Comparison of ENCODE assay signal across 8 cellular contexts in genomic region chr12:2877959-2878732, GRCh38. TPM values are rescaled to one million over a fixed set of nuclear protein-coding genes. Genes with fewer than 3 reads are reported as not detected.
A peak's percentile ranks its signal among the peaks of the same experiment; 100 is the strongest.
DNase-seq lines count a peak whose midpoint lies in the region; ATAC-seq, FAIRE-seq and TF ChIP-seq lines count a peak whose summit lies in the region.

No MANE protein-coding gene starts in this region.

- no TSS peak for BruUV-seq in K562 (replicated peaks; lab: Mats Ljungman, UMichigan)

- H3K79me2 ChIP-seq in K562 (ENCODE audit: control insufficient read depth, insufficient read depth, low read length): peaks cover 60% of the 10 kb centered on the region

- in situ Hi-C loops in K562 (cut with MboI) (loop anchor here (10.0 kb wide), 1 partner anchor 157 kb away; no protein-coding TSS in a partner anchor), G401 (cut with HindIII; ENCODE audit: low sequenced_read_pairs) (no loop called here)

- POLR2A ChIA-PET in K562 (lab: Yijun Ruan, JAX): interaction anchor here (0.7 to 1.1 kb wide), 3 partner anchors 13 to 95 kb away, joined by 3 to 6 read pairs (median 4); partner anchors contain the start of gene TULP3

- CTCF ChIA-PET in activated naive CD4-positive, alpha-beta T cell treated with anti-CD3 and anti-CD28 coated beads, Interleukin-2, amount 10 ng/mL, durations not matched to agents 7 days and 5 days (lab: Charles Lee): interaction anchor here (1.0 to 1.1 kb wide), 2 partner anchors 24 to 66 kb away, joined by 3 to 4 read pairs; partner anchors contain the start of gene ITFG2
- CTCF ChIA-PET in K562 (lab: Yijun Ruan, JAX; ENCODE audit: low intra/inter-chr PET ratio): no interaction called here

- DNase-seq in activated naive CD4-positive, alpha-beta T cell treated with anti-CD3 and anti-CD28 coated beads, Interleukin-2, amount 10 ng/mL, durations not matched to agents 7 days and 5 days: no peak
- DNase-seq in activated naive CD4-positive, alpha-beta T cell (lab: John Stamatoyannopoulos, UW): no peak
- DNase-seq in NCI-H69 (lab: John Stamatoyannopoulos, UW) (peak; percentile 79), K562 (ENCODE audit: extremely low read depth in 1 of 4, low spot score in 3 of 4) (peak in 1 of 4 experiments; percentile 44), kidney tubule cell (ENCODE audit: low spot score) (peak; percentile 49), stomach (no peak), G401 (ENCODE audit: low spot score) (no peak)
- no peak for DNase-seq in stimulated activated CD4-positive, alpha-beta T cell treated with anti-CD3 and anti-CD28 coated beads, Interleukin-1b, Interleukin-23, amount 100 ng/mL, for 48 hours

- WGBS in K562 (ENCODE audit: insufficient coverage, low coverage, missing lambda C conversion rate): 5% methylated on average over 13 of the region's 16 CpGs
- WGBS in stomach, 5 donors: 20 to 31% (median 27%) methylated on average over 12 to 16 of the region's 16 CpGs

- H3K36me3 ChIP-seq in K562 (ENCODE audit: control insufficient read depth, insufficient read depth, low read length): peaks cover 14% of the 10 kb centered on the region; the same call in 1 of the 3 replicates
- peaks cover 0 to 5% (median 0%) of the 10 kb centered on the region in 4 donors for H3K36me3 ChIP-seq in stomach

- no peaks in the 10 kb centered on the region for H3K9me1 ChIP-seq in K562 (ENCODE audit: control insufficient read depth, insufficient read depth, low read length)

- intact Hi-C loops in K562 (cut with micrococcal nuclease) (no loop called here), stomach (cut with DNase I; ENCODE audit: low total_unique reads) (no loop called here)

- peak overlapping the region; percentile 92 for H3K4me3 ChIP-seq in K562
- peak overlapping the region; percentile 83 to 99 (median 95) for H3K4me3 ChIP-seq in stomach

- peaks cover 48% of the 10 kb centered on the region for H3K36me3 Mint-ChIP-seq in activated naive CD4-positive, alpha-beta T cell treated with anti-CD3 and anti-CD28 coated beads, Interleukin-2, amount 10 ng/mL, durations not matched to agents 7 days and 5 days

- no peaks in the 10 kb centered on the region for H3K27me3 Mint-ChIP-seq in activated naive CD4-positive, alpha-beta T cell treated with anti-CD3 and anti-CD28 coated beads, Interleukin-2, amount 10 ng/mL, durations not matched to agents 7 days and 5 days

- H3K9me3 ChIP-seq in K562 (replicated peaks; ENCODE audit: control insufficient read depth, insufficient read depth, low read depth, low read length) (no peaks in the 10 kb centered on the region), stomach (no peaks in the 10 kb centered on the region)

- no peak for TF ChIP-seq CTCF in K562 (IDR thresholded peaks at IDR 0.05 in 2 of 3, conservative IDR thresholded peaks at IDR 0.05 in 1 of 3; ENCODE audit: insufficient read depth in 2 of 3, low read depth in 1 of 3, low read length in 3 of 3)
- TF ChIP-seq CTCF in stomach (IDR thresholded peaks at IDR 0.05): no peak

- H3K27me3 ChIP-seq in K562 (ENCODE audit: control insufficient read depth in 2 of 2, insufficient read depth in 2 of 2, low read length in 2 of 2): no peaks in the 10 kb centered on the region
- no peaks in the 10 kb centered on the region for H3K27me3 ChIP-seq in stomach

- peak overlapping the region; percentile 83 to 99 for H3K9ac ChIP-seq in K562 (ENCODE audit: insufficient read depth in 1 of 2, low read depth in 2 of 2, low read length in 2 of 2)

- H3K4me1 Mint-ChIP-seq in activated naive CD4-positive, alpha-beta T cell treated with anti-CD3 and anti-CD28 coated beads, Interleukin-2, amount 10 ng/mL, durations not matched to agents 7 days and 5 days: peaks cover 68% of the 10 kb centered on the region

- peak overlapping the region; percentile 99 for H3K27ac Mint-ChIP-seq in activated naive CD4-positive, alpha-beta T cell treated with anti-CD3 and anti-CD28 coated beads, Interleukin-2, amount 10 ng/mL, durations not matched to agents 7 days and 5 days

- H3K4me2 ChIP-seq in K562 (ENCODE audit: insufficient read depth, low read length): peak overlapping the region; percentile 83

- H2AFZ ChIP-seq in K562 (ENCODE audit: low read depth, low read length): peak overlapping the region; percentile 52

- no peak for TF ChIP-seq POLR2A in K562 (conservative IDR thresholded peaks at IDR 0.05)
- no peak for TF ChIP-seq POLR2A in stomach (IDR thresholded peaks at IDR 0.05)

- peak overlapping the region; percentile 85 for H3K27ac ChIP-seq in K562 (ENCODE audit: extremely low read depth, low read depth, low read length)
- H3K27ac ChIP-seq in stomach: peak overlapping the region; percentile 94 to 98 (median 97)

- no peak for TF ChIP-seq EP300 in K562 (IDR thresholded peaks at IDR 0.05; ENCODE audit: low read length)
- TF ChIP-seq EP300 in stomach (IDR thresholded peaks at IDR 0.05): no peak

- H3K4me3 Mint-ChIP-seq in activated naive CD4-positive, alpha-beta T cell treated with anti-CD3 and anti-CD28 coated beads, Interleukin-2, amount 10 ng/mL, durations not matched to agents 7 days and 5 days: peak overlapping the region; percentile 82

- peak; percentile 56 for ATAC-seq in K562

- no peak for FAIRE-seq in K562 (lab: Jason Lieb, UNC)

- H3K9me3 Mint-ChIP-seq in activated naive CD4-positive, alpha-beta T cell treated with anti-CD3 and anti-CD28 coated beads, Interleukin-2, amount 10 ng/mL, durations not matched to agents 7 days and 5 days: no peaks in the 10 kb centered on the region

- peaks cover 7 to 12% of the 10 kb centered on the region in 2 experiments; a peak in 4 of 5 replicates for H3K4me1 ChIP-seq in K562 (replicated peaks in 1 of 2; ENCODE audit: control insufficient read depth in 2 of 2, insufficient read depth in 2 of 2, low read length in 2 of 2)
- H3K4me1 ChIP-seq in stomach: peaks cover 16 to 35% (median 26%) of the 10 kb centered on the region in 4 donors

- H4K20me1 ChIP-seq in K562 (replicated peaks; ENCODE audit: control insufficient read depth, insufficient read depth, low read length): no peaks in the 10 kb centered on the region

- TF ChIP-seq RAD21 in K562 (CRISPR knock-in tag; conservative IDR thresholded peaks at IDR 0.05 in 1 of 2, IDR thresholded peaks at IDR 0.05 in 1 of 2): no peak

RNA-seq across cellular contexts. Expression of gene RHNO1, which starts 1.1 kb away (rescaled TPM):
- total RNA-seq in K562 (2011; cell fraction: chromatin; rRNA removed; ENCODE audit: low replicate concordance): 10.8 and 16.2 TPM in 2 replicates
- total RNA-seq in K562 (2011; cell fraction: nucleolus; rRNA removed): 9.8 and 11.3 TPM in 2 replicates
- total RNA-seq in K562 (2011; cell fraction: nucleoplasm; rRNA removed): 12.3 and 16.2 TPM in 2 replicates
- total RNA-seq in K562 (2014; rRNA removed): 27.0 and 28.2 TPM in 2 replicates
- total RNA-seq in K562 (2014; rRNA removed; fragmentation: Illumina TruSeq; extraction: Trizol): 28.8 and 33.4 TPM in 2 replicates
- total RNA-seq in K562 (2015; rRNA removed; fragmentation: Illumina TruSeq; extraction: Trizol): 29.1 and 29.6 TPM in 2 replicates
- total RNA-seq in K562 (2021): 21.8 and 25.2 TPM in 2 replicates
- 53.9 and 62.7 TPM in 2 replicates for polyA plus RNA-seq in K562 (2011; rRNA removed)
- polyA plus RNA-seq in K562 (2011; cell fraction: cytosol; rRNA removed): 42.3 and 46.3 TPM in 2 replicates
- 12.5 and 14.1 TPM in 2 replicates for polyA plus RNA-seq in K562 (2011; cell fraction: nucleus; rRNA removed)
- 21.0 and 31.4 TPM in 2 replicates for polyA plus RNA-seq in K562 (2012)
- polyA plus RNA-seq in K562 (2014; fragmentation: Illumina TruSeq; extraction: Trizol): 40.3 and 45.4 TPM in 2 replicates
- polyA plus RNA-seq in K562 (2014; fragmentation: Nextera tagmentation; extraction: Ambion mirVana): 10 to 100 TPM; 20.8 to 30.7 TPM
- polyA plus RNA-seq in K562 (2014; rRNA removed): 27.3 and 29.5 TPM in 2 replicates
- polyA minus RNA-seq in K562 (2011; rRNA and poly(A)+ RNA removed): 19.8 and 25.2 TPM in 2 replicates
- 19.8 and 21.4 TPM in 2 replicates for polyA minus RNA-seq in K562 (2011; cell fraction: cytosol; rRNA and poly(A)+ RNA removed)
- polyA minus RNA-seq in K562 (2011; cell fraction: nucleus; rRNA and poly(A)+ RNA removed): 3.6 and 6.2 TPM in 2 replicates
- 10 to 100 TPM in 2 of 5 donors, 1 to 10 TPM in 2, not detected in 1; 7.0 to 92.0 (median 14.1) TPM for total RNA-seq in stomach
- polyA plus RNA-seq in stomach: 10 to 100 TPM; 12.7 to 18.4 (median 14.7) TPM
- 51.8 and 73.4 TPM in 2 replicates for total RNA-seq in G401 (2014; rRNA removed; shearing (Covaris generic))

RNA-seq across cellular contexts. Expression of gene FOXM1, which starts 1.2 kb away (rescaled TPM):
- total RNA-seq in K562 (2011; cell fraction: chromatin; rRNA removed; ENCODE audit: low replicate concordance): 74.0 and 78.2 TPM in 2 replicates
- total RNA-seq in K562 (2011; cell fraction: nucleolus; rRNA removed): 35.1 and 39.2 TPM in 2 replicates
- total RNA-seq in K562 (2011; cell fraction: nucleoplasm; rRNA removed): 40.6 and 51.8 TPM in 2 replicates
- total RNA-seq in K562 (2014; rRNA removed) (16.8 and 21.5 TPM in 2 replicates), K562 (2014; rRNA removed; fragmentation: Illumina TruSeq; extraction: Trizol) (15.7 and 17.2 TPM in 2 replicates), K562 (2015; rRNA removed; fragmentation: Illumina TruSeq; extraction: Trizol) (18.1 and 18.6 TPM in 2 replicates), K562 (2021) (34.2 and 42.8 TPM in 2 replicates), stomach (10 to 100 TPM in 2 of 5 donors, 1 to 10 TPM in 2, not detected in 1; 3.5 to 23.2 (median 7.1) TPM)
- polyA plus RNA-seq in K562 (2011; rRNA removed) (10.5 and 14.1 TPM in 2 replicates), K562 (2014; fragmentation: Illumina TruSeq; extraction: Trizol) (41.7 and 46.9 TPM in 2 replicates), K562 (2014; fragmentation: Nextera tagmentation; extraction: Ambion mirVana) (1 to 10 TPM; 8.9 to 9.5 TPM), K562 (2014; rRNA removed) (18.5 and 18.7 TPM in 2 replicates), stomach (10 to 100 TPM in 1 of 3 donors, 1 to 10 TPM in 2; 3.7 to 10.5 (median 7.6) TPM)
- polyA plus RNA-seq in K562 (2011; cell fraction: cytosol; rRNA removed): 14.0 and 14.7 TPM in 2 replicates
- polyA plus RNA-seq in K562 (2011; cell fraction: nucleus; rRNA removed): 25.1 and 36.9 TPM in 2 replicates
- polyA plus RNA-seq in K562 (2012): 29.6 and 36.5 TPM in 2 replicates
- 16.2 and 20.7 TPM in 2 replicates for polyA minus RNA-seq in K562 (2011; rRNA and poly(A)+ RNA removed)
- 20.0 and 22.3 TPM in 2 replicates for polyA minus RNA-seq in K562 (2011; cell fraction: cytosol; rRNA and poly(A)+ RNA removed)
- polyA minus RNA-seq in K562 (2011; cell fraction: nucleus; rRNA and poly(A)+ RNA removed): 12.3 and 17.5 TPM in 2 replicates
- 18.8 and 36.1 TPM in 2 replicates for total RNA-seq in G401 (2014; rRNA removed; shearing (Covaris generic))

RNA-seq across cellular contexts. Expression of gene TULP3, which starts 12.5 kb away (rescaled TPM):
- 6.6 and 12.0 TPM in 2 replicates for total RNA-seq in K562 (2011; cell fraction: chromatin; rRNA removed; ENCODE audit: low replicate concordance)
- 5.4 and 5.5 TPM in 2 replicates for total RNA-seq in K562 (2011; cell fraction: nucleolus; rRNA removed)
- total RNA-seq in K562 (2011; cell fraction: nucleoplasm; rRNA removed): 6.8 and 7.4 TPM in 2 replicates
- total RNA-seq in K562 (2014; rRNA removed) (6.0 and 6.9 TPM in 2 replicates), K562 (2014; rRNA removed; fragmentation: Illumina TruSeq; extraction: Trizol) (6.3 and 7.3 TPM in 2 replicates), K562 (2015; rRNA removed; fragmentation: Illumina TruSeq; extraction: Trizol) (6.9 and 7.1 TPM in 2 replicates), K562 (2021) (6.7 and 7.4 TPM in 2 replicates), stomach (10 to 100 TPM; 10.7 to 73.5 (median 30.3) TPM)
- polyA plus RNA-seq in K562 (2011; rRNA removed) (10.9 and 13.5 TPM in 2 replicates), K562 (2014; fragmentation: Illumina TruSeq; extraction: Trizol) (9.8 and 13.3 TPM in 2 replicates), K562 (2014; fragmentation: Nextera tagmentation; extraction: Ambion mirVana) (1 to 10 TPM; 3.6 to 8.8 TPM), K562 (2014; rRNA removed) (6.7 and 7.3 TPM in 2 replicates), stomach (10 to 100 TPM in 2 of 3 donors, 1 to 10 TPM in 1; 9.2 to 11.7 (median 11.3) TPM)
- 10.5 and 11.6 TPM in 2 replicates for polyA plus RNA-seq in K562 (2011; cell fraction: cytosol; rRNA removed)
- polyA plus RNA-seq in K562 (2011; cell fraction: nucleus; rRNA removed): 13.1 and 13.7 TPM in 2 replicates
- polyA plus RNA-seq in K562 (2012): 7.4 and 8.0 TPM in 2 replicates
- 7.4 and 7.9 TPM in 2 replicates for polyA minus RNA-seq in K562 (2011; rRNA and poly(A)+ RNA removed)
- 5.4 and 7.3 TPM in 2 replicates for polyA minus RNA-seq in K562 (2011; cell fraction: cytosol; rRNA and poly(A)+ RNA removed)
- 2.0 and 3.6 TPM in 2 replicates for polyA minus RNA-seq in K562 (2011; cell fraction: nucleus; rRNA and poly(A)+ RNA removed)
- 35.6 and 59.9 TPM in 2 replicates for total RNA-seq in G401 (2014; rRNA removed; shearing (Covaris generic))

RNA-seq across cellular contexts. Expression of gene TEX52, which starts 21.3 kb away (rescaled TPM):
- total RNA-seq in K562 (2011; cell fraction: chromatin; rRNA removed; ENCODE audit: low replicate concordance): not detected in 2 replicates
- not detected in 2 replicates for total RNA-seq in K562 (2011; cell fraction: nucleolus; rRNA removed)
- total RNA-seq in K562 (2011; cell fraction: nucleoplasm; rRNA removed): not detected in 2 replicates
- total RNA-seq in K562 (2014; rRNA removed) (not detected in 2 replicates), K562 (2014; rRNA removed; fragmentation: Illumina TruSeq; extraction: Trizol) (not detected in 2 replicates), K562 (2015; rRNA removed; fragmentation: Illumina TruSeq; extraction: Trizol) (not detected in 2 replicates), K562 (2021) (not detected in 2 replicates), stomach (not detected)
- polyA plus RNA-seq in K562 (2011; rRNA removed) (not detected in 2 replicates), K562 (2014; fragmentation: Illumina TruSeq; extraction: Trizol) (not detected in 2 replicates), K562 (2014; fragmentation: Nextera tagmentation; extraction: Ambion mirVana) (not detected), K562 (2014; rRNA removed) (not detected in 2 replicates), stomach (not detected)
- not detected in 2 replicates for polyA plus RNA-seq in K562 (2011; cell fraction: cytosol; rRNA removed)
- polyA plus RNA-seq in K562 (2011; cell fraction: nucleus; rRNA removed): not detected in 2 replicates
- polyA plus RNA-seq in K562 (2012): 0.08 and 0.30 TPM in 2 replicates
- not detected in 2 replicates for polyA minus RNA-seq in K562 (2011; rRNA and poly(A)+ RNA removed)
- not detected in 2 replicates for polyA minus RNA-seq in K562 (2011; cell fraction: cytosol; rRNA and poly(A)+ RNA removed)
- polyA minus RNA-seq in K562 (2011; cell fraction: nucleus; rRNA and poly(A)+ RNA removed): not detected in 2 replicates
- total RNA-seq in G401 (2014; rRNA removed; shearing (Covaris generic)): not detected in 2 replicates

RNA-seq across cellular contexts. Expression of gene NRIP2, which starts 43.3 kb away (rescaled TPM):
- 0.16 TPM in 1 of 2 replicates, not detected in the other for total RNA-seq in K562 (2011; cell fraction: chromatin; rRNA removed; ENCODE audit: low replicate concordance)
- not detected in 2 replicates for total RNA-seq in K562 (2011; cell fraction: nucleolus; rRNA removed)
- total RNA-seq in K562 (2011; cell fraction: nucleoplasm; rRNA removed): not detected in 2 replicates
- total RNA-seq in K562 (2014; rRNA removed) (not detected in 2 replicates), K562 (2014; rRNA removed; fragmentation: Illumina TruSeq; extraction: Trizol) (not detected in 2 replicates), K562 (2015; rRNA removed; fragmentation: Illumina TruSeq; extraction: Trizol) (not detected in 2 replicates), K562 (2021) (not detected in 2 replicates), stomach (10 to 100 TPM in 1 of 5 donors, 1 to 10 TPM in 1, under 1 TPM in 1, not detected in 2; 0.92 to 24.3 (median 4.7) TPM)
- polyA plus RNA-seq in K562 (2011; rRNA removed) (0.03 TPM in 1 of 2 replicates, not detected in the other), K562 (2014; fragmentation: Illumina TruSeq; extraction: Trizol) (not detected in 2 replicates), K562 (2014; fragmentation: Nextera tagmentation; extraction: Ambion mirVana) (under 1 TPM; 0.07 to 0.10 TPM), K562 (2014; rRNA removed) (not detected in 2 replicates), stomach (under 1 TPM; 0.31 to 0.87 (median 0.63) TPM)
- polyA plus RNA-seq in K562 (2011; cell fraction: cytosol; rRNA removed): not detected in 2 replicates
- polyA plus RNA-seq in K562 (2011; cell fraction: nucleus; rRNA removed): not detected in 2 replicates
- polyA plus RNA-seq in K562 (2012): 0.72 and 0.83 TPM in 2 replicates
- polyA minus RNA-seq in K562 (2011; rRNA and poly(A)+ RNA removed): not detected in 2 replicates
- polyA minus RNA-seq in K562 (2011; cell fraction: cytosol; rRNA and poly(A)+ RNA removed): not detected in 2 replicates
- not detected in 2 replicates for polyA minus RNA-seq in K562 (2011; cell fraction: nucleus; rRNA and poly(A)+ RNA removed)
- total RNA-seq in G401 (2014; rRNA removed; shearing (Covaris generic)): not detected in 2 replicates

Comparison
In these comparisons a context has a peak if more than half of its experiments do, and no peak if none do; other contexts are left out.
1. DNase-seq: peak in NCI-H69 (single experiment) and kidney tubule cell (single experiment); none in activated naive CD4-positive, alpha-beta T cell treated with anti-CD3 and anti-CD28 coated beads, Interleukin-2, amount 10 ng/mL, durations not matched to agents 7 days and 5 days (single experiment), activated naive CD4-positive, alpha-beta T cell (0 of 4), stomach (single experiment), G401 (single experiment) and stimulated activated CD4-positive, alpha-beta T cell treated with anti-CD3 and anti-CD28 coated beads, Interleukin-1b, Interleukin-23, amount 100 ng/mL, for 48 hours (single experiment).